ENCODE assay signal across 8 cellular contexts in the genomic region with DNA sequence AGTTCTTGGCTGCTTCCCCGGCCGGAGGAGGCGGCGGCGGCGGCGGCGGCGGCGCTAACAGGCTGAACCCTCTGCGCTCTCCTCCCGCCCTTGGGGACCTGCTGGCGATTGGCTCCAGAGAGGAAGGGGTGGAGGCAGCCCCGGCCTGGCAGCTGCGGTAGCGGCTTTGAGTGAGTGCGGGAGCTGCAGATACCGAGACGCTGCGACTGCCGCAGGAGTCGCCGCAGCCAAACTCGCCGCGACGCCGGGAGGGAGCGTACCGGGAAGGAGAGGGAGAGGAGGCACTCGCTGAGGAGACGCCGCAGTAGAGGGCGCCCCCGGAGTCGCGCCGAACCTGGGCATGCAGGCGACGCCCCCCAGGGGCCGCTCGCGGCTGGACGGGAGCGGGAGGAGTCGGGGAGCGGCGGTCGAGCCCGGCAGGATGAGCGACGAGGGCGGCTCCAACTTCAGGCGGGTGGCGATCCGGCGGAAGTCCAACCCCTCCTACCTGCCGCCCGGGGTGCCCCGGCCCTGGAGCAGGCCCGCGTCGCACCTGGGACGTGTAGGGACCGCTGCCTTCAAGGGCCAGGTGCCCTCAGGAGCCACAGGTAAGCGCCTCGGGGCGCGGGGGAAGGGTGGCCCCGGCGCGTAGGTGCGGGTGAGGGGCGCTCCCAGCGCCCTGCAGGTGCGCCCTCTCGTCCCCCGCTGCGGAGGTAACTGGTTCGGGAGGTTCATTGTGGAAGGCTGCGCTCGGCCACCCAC. TPM values are rescaled to one million over a fixed set of nuclear protein-coding genes. Genes with fewer than 3 reads are reported as not detected.
DNase-seq lines count a peak whose midpoint lies in the region; ATAC-seq and TF ChIP-seq lines count a peak whose summit lies in the region.

FGD4 (plus strand) TSS at position 186 of the 741 bp plus-strand sequence.

- H3K4me1 ChIP-seq in OCI-LY3 (ENCODE audit: low read length): peaks cover 14% of the 10 kb centered on the region
- H3K4me1 ChIP-seq in thymus (ENCODE audit: control insufficient read depth, insufficient read depth, low read length): peaks cover 3% of the 10 kb centered on the region

- TF ChIP-seq CTCF in OCI-LY3 (IDR thresholded peaks at IDR 0.05; ENCODE audit: low read depth, low read length) (peak; percentile 58), nephron progenitor cell (IDR thresholded peaks at IDR 0.05) (peak; percentile 41)

- H3K27me3 Mint-ChIP-seq in activated naive CD4-positive, alpha-beta T cell treated with anti-CD3 and anti-CD28 coated beads for 36 hours (ENCODE audit: low read depth): peaks cover 38% of the 10 kb centered on the region
- H3K27me3 Mint-ChIP-seq in nephron progenitor cell (ENCODE audit: low read depth, poor library complexity): peaks cover 37% of the 10 kb centered on the region

- H3K79me2 ChIP-seq in OCI-LY3 (ENCODE audit: low read length): no peaks in the 10 kb centered on the region

- DNase-seq in ELF-1 (ENCODE audit: low read depth, low spot score) (peak; percentile 94), foreskin melanocyte (peak; percentile 74), nephron progenitor cell (peak; percentile 87)
- peak; percentile 76 for DNase-seq in activated naive CD4-positive, alpha-beta T cell treated with anti-CD3 and anti-CD28 coated beads for 36 hours

- 0 out of 2 replicates have a peak, but pooled peaks have one; percentile 15 for TF ChIP-seq RAD21 in Ishikawa (IDR thresholded peaks at IDR 0.05; ENCODE audit: low read depth)

- peak within 1 kb of the TSS; percentile 44 for H2AFZ ChIP-seq in OCI-LY3 (ENCODE audit: low read depth, low read length)

- H3K36me3 Mint-ChIP-seq in activated naive CD4-positive, alpha-beta T cell treated with anti-CD3 and anti-CD28 coated beads for 36 hours (ENCODE audit: low read depth): no peaks in the 10 kb centered on the region
- no peaks in the 10 kb centered on the region for H3K36me3 Mint-ChIP-seq in nephron progenitor cell (ENCODE audit: low read depth)

- TF ChIP-seq EP300 in Ishikawa (IDR thresholded peaks at IDR 0.05; ENCODE audit: borderline replicate concordance): peak; percentile 58

- H3K4me3 Mint-ChIP-seq in activated naive CD4-positive, alpha-beta T cell treated with anti-CD3 and anti-CD28 coated beads for 36 hours: peak within 1 kb of the TSS; percentile 88
- H3K4me3 Mint-ChIP-seq in nephron progenitor cell: peak within 1 kb of the TSS; percentile 95

- H3K27ac Mint-ChIP-seq in activated naive CD4-positive, alpha-beta T cell treated with anti-CD3 and anti-CD28 coated beads for 36 hours: no peak within 1 kb of the TSS
- no peak within 1 kb of the TSS for H3K27ac Mint-ChIP-seq in nephron progenitor cell

- H4K20me1 ChIP-seq in OCI-LY3 (ENCODE audit: insufficient read depth, low read length): no peaks in the 10 kb centered on the region

- H3K27ac ChIP-seq in OCI-LY3 (ENCODE audit: low read length) (no peak within 1 kb of the TSS), thymus (ENCODE audit: low read depth) (no peak within 1 kb of the TSS)

- under 1% methylated on average over 82 of the region's 82 CpGs for WGBS in thymus

- CTCF ChIA-PET in activated naive CD4-positive, alpha-beta T cell treated with anti-CD3 and anti-CD28 coated beads for 36 hours (lab: Charles Lee): no interaction called here

- H3K27me3 ChIP-seq in OCI-LY3 (ENCODE audit: low read depth, low read length): peaks cover 16% of the 10 kb centered on the region
- H3K27me3 ChIP-seq in thymus (ENCODE audit: control insufficient read depth, insufficient read depth): peaks cover 8% of the 10 kb centered on the region

- peak within 1 kb of the TSS; percentile 76 for H3K4me3 ChIP-seq in OCI-LY3 (ENCODE audit: low read length)
- peak within 1 kb of the TSS; percentile 56 for H3K4me3 ChIP-seq in thymus (ENCODE audit: low read length)

- H3K9me3 ChIP-seq in OCI-LY3 (ENCODE audit: insufficient read depth, low read length): no peaks in the 10 kb centered on the region
- H3K9me3 ChIP-seq in thymus (ENCODE audit: control insufficient read depth): no peaks in the 10 kb centered on the region

- no peaks in the 10 kb centered on the region for H3K4me1 Mint-ChIP-seq in activated naive CD4-positive, alpha-beta T cell treated with anti-CD3 and anti-CD28 coated beads for 36 hours (ENCODE audit: low read depth)
- H3K4me1 Mint-ChIP-seq in nephron progenitor cell: peaks cover 21% of the 10 kb centered on the region

- H3K9ac ChIP-seq in OCI-LY3 (ENCODE audit: low read length): peak within 1 kb of the TSS; percentile 42

- intact Hi-C loops in activated naive CD4-positive, alpha-beta T cell treated with anti-CD3 and anti-CD28 coated beads for 36 hours (cut with micrococcal nuclease): loop anchor here (1.0 to 10.0 kb wide), 7 partner anchors 34 to 1625 kb away; partner anchors contain the start of genes ALG10, DNM1L, ETFBKMT and YARS2

- peak within 1 kb of the TSS; percentile 95 for H3K4me2 ChIP-seq in OCI-LY3 (ENCODE audit: low read length)

- no peaks in the 10 kb centered on the region for H3K36me3 ChIP-seq in OCI-LY3 (replicated peaks; ENCODE audit: low read depth, low read length)
- H3K36me3 ChIP-seq in thymus (ENCODE audit: control insufficient read depth, insufficient read depth): no peaks in the 10 kb centered on the region

- no peaks in the 10 kb centered on the region for H3K9me3 Mint-ChIP-seq in activated naive CD4-positive, alpha-beta T cell treated with anti-CD3 and anti-CD28 coated beads for 36 hours
- H3K9me3 Mint-ChIP-seq in nephron progenitor cell: no peaks in the 10 kb centered on the region

- ATAC-seq in GM21825 (IDR thresholded peaks at IDR 0.05; ENCODE audit: unreplicated experiment): peak; percentile 83

TF ChIP-seq in Ishikawa, 13 proteins besides CTCF, POLR2A, EP300 and RAD21:
- peak; percentile 77 for TF ChIP-seq MAX (IDR thresholded peaks at IDR 0.05)
- TF ChIP-seq ZBTB7A (IDR thresholded peaks at IDR 0.05; ENCODE audit: low read depth): peak; percentile 89
- peak; percentile 12; the same call in 1 of the 2 replicates for TF ChIP-seq CEBPB (IDR thresholded peaks at IDR 0.05)
- TF ChIP-seq NFIC (IDR thresholded peaks at IDR 0.05): peak; percentile 67
- peak; percentile 85 for TF ChIP-seq TCF12 (IDR thresholded peaks at IDR 0.05; ENCODE audit: low read depth)
- peak; percentile 48 for TF ChIP-seq FOXM1 (IDR thresholded peaks at IDR 0.05; ENCODE audit: borderline replicate concordance, low read depth)
- no peak for TF ChIP-seq REST (IDR thresholded peaks at IDR 0.05; ENCODE audit: low read depth)
- TF ChIP-seq EGR1 (IDR thresholded peaks at IDR 0.05): peak; percentile 84
- TF ChIP-seq USF1 (IDR thresholded peaks at IDR 0.05): peak; percentile 28; the same call in 1 of the 2 replicates
- TF ChIP-seq TEAD4 (IDR thresholded peaks at IDR 0.05): peak; percentile 7; the same call in 1 of the 2 replicates
- 0 out of 2 replicates have a peak, but pooled peaks have one; percentile 17 for TF ChIP-seq CREB1 (IDR thresholded peaks at IDR 0.05; ENCODE audit: low read depth)
- 0 out of 2 replicates have a peak, but pooled peaks have one; percentile 34 for TF ChIP-seq YY1 (IDR thresholded peaks at IDR 0.05; ENCODE audit: low read depth)
- TF ChIP-seq TAF1 (IDR thresholded peaks at IDR 0.05; ENCODE audit: low read depth): peak; percentile 86
TF ChIP-seq in Ishikawa: peak in this region for 12.

RNA-seq across cellular contexts. Expression of gene FGD4, which starts in this region (rescaled TPM):
- under 1 TPM; 0.15 to 0.17 TPM for total RNA-seq in activated naive CD4-positive, alpha-beta T cell treated with anti-CD3 and anti-CD28 coated beads for 36 hours
- polyA plus RNA-seq in thymus: 3.3 TPM

Comparison
In these comparisons a context has a peak if more than half of its experiments do, and no peak if none do; other contexts are left out.
1. Peak in DNase-seq in activated naive CD4-positive, alpha-beta T cell treated with anti-CD3 and anti-CD28 coated beads for 36 hours; RNA of the gene not detected or under 1 TPM.